Comparison of ENCODE assay signal across 20 cellular contexts in genomic region chr17:38711792-38712571, GRCh38. TPM values are rescaled to one million over a fixed set of nuclear protein-coding genes. Genes with fewer than 3 reads are reported as not detected.
DNase-seq lines count a peak whose midpoint lies in the region; ATAC-seq and TF ChIP-seq lines count a peak whose summit lies in the region.
"Had no signal": no experiment of that assay in that cellular context is flagged by ENCODE, and none has a peak within 500 bp of the region (broad histone marks: within the 10 kb centered on the region; RNA-seq: fewer than 3 reads in every experiment).

No MANE protein-coding gene starts in this region.

- H3K4me1 ChIP-seq in NT2/D1 (ENCODE audit: insufficient read depth, insufficient read length) (peaks cover 39% of the 10 kb centered on the region), heart left ventricle (peaks cover 0 to 48% (median 17%) of the 10 kb centered on the region in 12 donors), skeletal muscle tissue (ENCODE audit: control insufficient read depth in 3 of 3, insufficient read depth in 3 of 3, low read length in 3 of 3) (peaks cover 37 to 61% (median 51%) of the 10 kb centered on the region in 3 donors), ascending aorta (peaks cover 0 to 2% of the 10 kb centered on the region in 2 donors)
- H3K4me1 ChIP-seq: breast epithelium, Caco-2, SJSA1 had no signal

- no peak overlapping the region for H3K4me3 Mint-ChIP-seq in activated CD8-positive, alpha-beta memory T cell treated with anti-CD3 and anti-CD28 coated beads, Interleukin-2, amount 10 ng/mL, durations not matched to agents 7 days and 5 days

- 50 to 64% (median 56%) methylated on average over 16 to 26 of the region's 26 CpGs for WGBS in heart left ventricle, 4 donors

- H3K4me3 ChIP-seq in NT2/D1 (ENCODE audit: insufficient read length, low read depth) (no peak overlapping the region), heart left ventricle (no peak overlapping the region), skeletal muscle tissue (ENCODE audit: low read length in 3 of 3) (no peak overlapping the region), ascending aorta (no peak overlapping the region)
- H3K4me3 ChIP-seq: breast epithelium, SJSA1, skin epidermis, upper lobe of right lung had no signal

- DNase-seq in activated CD8-positive, alpha-beta memory T cell treated with anti-CD3 and anti-CD28 coated beads, Interleukin-2, amount 10 ng/mL, durations not matched to agents 7 days and 5 days, result no peak
- DNase-seq in activated CD8-positive, alpha-beta memory T cell treated with anti-CD3 and anti-CD28 coated beads, Interleukin-2, amount 50 U/mL, for 48 hours, result no peak
- no peak for DNase-seq in NT2/D1 (ENCODE audit: low read depth, low spot score)
- DNase-seq in heart left ventricle, result peak in 1 of 5 donors; percentile 78
- DNase-seq in GM13977 (ENCODE audit: low spot score), result no peak
- no peak for DNase-seq in ascending aorta (ENCODE audit: low spot score in 2 of 2)
- DNase-seq: hippocampal formation; Karpas-422; kidney glomerular epithelial cell; NCI-H1436; NCI-H446; stimulated activated naive CD4-positive, alpha-beta T cell treated with Interleukin-2 at 50 U/mL for 16 hours; T1000; upper lobe of right lung had no signal

- H3K36me3 Mint-ChIP-seq in activated CD8-positive, alpha-beta memory T cell treated with anti-CD3 and anti-CD28 coated beads, Interleukin-2, amount 10 ng/mL, durations not matched to agents 7 days and 5 days, result peaks cover 45% of the 10 kb centered on the region

- H3K27ac ChIP-seq in heart left ventricle, result peak overlapping the region in 2 of 12 donors; percentile 55 to 64
- peak overlapping the region; percentile 38 for H3K27ac ChIP-seq in skeletal muscle tissue (ENCODE audit: low read depth, low read length)
- H3K27ac ChIP-seq in ascending aorta, result no peak overlapping the region
- H3K27ac ChIP-seq: breast epithelium, SJSA1, skin epidermis, upper lobe of right lung had no signal

- ATAC-seq in activated CD8-positive, alpha-beta memory T cell treated with anti-CD3 and anti-CD28 coated beads, Interleukin-2, amount 10 ng/mL, durations not matched to agents 7 days and 5 days, result no peak
- ATAC-seq in heart left ventricle (peak; percentile 43 to 78 (median 54)), GM18861 (IDR thresholded peaks at IDR 0.05; ENCODE audit: unreplicated experiment) (no peak)

- intact Hi-C loops in heart left ventricle (cut with DNase I) (no loop called here), ascending aorta (cut with DNase I) (no loop called here)

- peaks cover 23% of the 10 kb centered on the region for H3K36me3 ChIP-seq in NT2/D1 (ENCODE audit: insufficient read depth, insufficient read length, low read length)
- H3K36me3 ChIP-seq in heart left ventricle, result peaks cover 0 to 97% (median 86%) of the 10 kb centered on the region in 9 donors
- peaks cover 68 to 69% (median 68%) of the 10 kb centered on the region in 3 donors for H3K36me3 ChIP-seq in skeletal muscle tissue (ENCODE audit: control insufficient read depth in 3 of 3, insufficient read depth in 3 of 3, low read length in 3 of 3)
- peaks cover 60 to 81% of the 10 kb centered on the region in 2 donors for H3K36me3 ChIP-seq in ascending aorta

- CTCF ChIA-PET in activated CD8-positive, alpha-beta memory T cell treated with anti-CD3 and anti-CD28 coated beads, Interleukin-2, amount 10 ng/mL, durations not matched to agents 7 days and 5 days (lab: Charles Lee), result no interaction called here

- H3K9me3 ChIP-seq in NT2/D1 (ENCODE audit: insufficient read depth, low read length) (no peaks in the 10 kb centered on the region), heart left ventricle (no peaks in the 10 kb centered on the region), skeletal muscle tissue (ENCODE audit: control insufficient read depth in 3 of 3, low read length in 3 of 3) (no peaks in the 10 kb centered on the region), ascending aorta (no peaks in the 10 kb centered on the region)
- H3K9me3 ChIP-seq: breast epithelium, Caco-2, SJSA1, upper lobe of right lung had no signal

- peak overlapping the region; percentile 54 for H3K27ac Mint-ChIP-seq in activated CD8-positive, alpha-beta memory T cell treated with anti-CD3 and anti-CD28 coated beads, Interleukin-2, amount 10 ng/mL, durations not matched to agents 7 days and 5 days

- in situ Hi-C loops in GM13977 (cut with MboI; ENCODE audit: low pct_unique_long_range_greater_than_20kb, low sequenced_read_pairs, unreplicated experiment), result no loop called here

- no peaks in the 10 kb centered on the region for H3K9me3 Mint-ChIP-seq in activated CD8-positive, alpha-beta memory T cell treated with anti-CD3 and anti-CD28 coated beads, Interleukin-2, amount 10 ng/mL, durations not matched to agents 7 days and 5 days (ENCODE audit: low read depth)

- H3K9ac ChIP-seq in NT2/D1 (ENCODE audit: insufficient read length, low read depth), result peak overlapping the region; percentile 29
- H3K9ac ChIP-seq in skeletal muscle tissue (ENCODE audit: low read depth in 1 of 3, low read length in 3 of 3), result peak overlapping the region in 1 of 3 donors; percentile 60

- TF ChIP-seq POLR2A in heart left ventricle (IDR thresholded peaks at IDR 0.05), result no peak

- no peaks in the 10 kb centered on the region for H3K27me3 Mint-ChIP-seq in activated CD8-positive, alpha-beta memory T cell treated with anti-CD3 and anti-CD28 coated beads, Interleukin-2, amount 10 ng/mL, durations not matched to agents 7 days and 5 days

- peaks cover 12% of the 10 kb centered on the region for H3K27me3 ChIP-seq in NT2/D1 (ENCODE audit: insufficient read depth, insufficient read length)
- H3K27me3 ChIP-seq in heart left ventricle, result no peaks in the 10 kb centered on the region
- H3K27me3 ChIP-seq in skeletal muscle tissue (ENCODE audit: control insufficient read depth in 3 of 3, insufficient read depth in 3 of 3, low read length in 3 of 3), result no peaks in the 10 kb centered on the region
- H3K27me3 ChIP-seq in ascending aorta, result no peaks in the 10 kb centered on the region
- H3K27me3 ChIP-seq: breast epithelium, SJSA1, upper lobe of right lung had no signal

- TF ChIP-seq CTCF in heart left ventricle (IDR thresholded peaks at IDR 0.05) (no peak), GM13977 (IDR thresholded peaks at IDR 0.05; ENCODE audit: extremely low read depth, insufficient read depth, missing control alignments) (no peak), ascending aorta (IDR thresholded peaks at IDR 0.05) (no peak)

- H3K4me1 Mint-ChIP-seq in activated CD8-positive, alpha-beta memory T cell treated with anti-CD3 and anti-CD28 coated beads, Interleukin-2, amount 10 ng/mL, durations not matched to agents 7 days and 5 days, result peaks cover 63% of the 10 kb centered on the region

RNA-seq across cellular contexts. Expression of gene MLLT6, which starts 6.9 kb away (rescaled TPM):
- total RNA-seq in activated CD8-positive, alpha-beta memory T cell treated with anti-CD3 and anti-CD28 coated beads, Interleukin-2, amount 10 ng/mL, durations not matched to agents 7 days and 5 days, result 100 to 1,000 TPM; 223 to 247 TPM
- total RNA-seq in heart left ventricle (10 to 100 TPM; 43.6 to 91.3 (median 68.3) TPM), skeletal muscle tissue (16.2 TPM), ascending aorta (100 TPM)
- polyA plus RNA-seq in heart left ventricle, result 10 to 100 TPM; 35.2 to 71.1 TPM

RNA-seq across cellular contexts. Expression of gene CISD3, which starts 18.2 kb away (rescaled TPM):
- 10 to 100 TPM; 51.3 to 54.3 TPM for total RNA-seq in activated CD8-positive, alpha-beta memory T cell treated with anti-CD3 and anti-CD28 coated beads, Interleukin-2, amount 10 ng/mL, durations not matched to agents 7 days and 5 days
- total RNA-seq in heart left ventricle (10 to 100 TPM; 21.2 to 80.3 (median 65.4) TPM), skeletal muscle tissue (3.1 TPM), ascending aorta (27.6 TPM)
- polyA plus RNA-seq in heart left ventricle, result 10 to 100 TPM; 61.4 to 65.1 TPM

RNA-seq across cellular contexts. Expression of gene PCGF2, which starts 36.2 kb away (rescaled TPM):
- total RNA-seq in activated CD8-positive, alpha-beta memory T cell treated with anti-CD3 and anti-CD28 coated beads, Interleukin-2, amount 10 ng/mL, durations not matched to agents 7 days and 5 days, result 1 to 10 TPM; 2.1 to 2.5 TPM
- total RNA-seq in heart left ventricle, result 10 to 100 TPM in 7 of 9 donors, 1 to 10 TPM in 2; 3.8 to 26.3 (median 21.9) TPM
- polyA plus RNA-seq in heart left ventricle, result 10 to 100 TPM; 16.5 to 33.6 TPM
- total RNA-seq in skeletal muscle tissue, result 3.1 TPM
- 64.8 TPM for total RNA-seq in ascending aorta

RNA-seq across cellular contexts. Expression of gene EPOP, which starts 37.2 kb away (rescaled TPM):
- total RNA-seq in activated CD8-positive, alpha-beta memory T cell treated with anti-CD3 and anti-CD28 coated beads, Interleukin-2, amount 10 ng/mL, durations not matched to agents 7 days and 5 days, result 10 to 100 TPM; 10.4 to 20.1 TPM
- 1 to 10 TPM in 4 of 9 donors, under 1 TPM in 5; 0.25 to 1.6 (median 0.94) TPM for total RNA-seq in heart left ventricle
- 1 to 10 TPM in 1 of 2 donors, under 1 TPM in 1; 0.88 to 3.1 TPM for polyA plus RNA-seq in heart left ventricle
- total RNA-seq in skeletal muscle tissue, result 0.52 TPM
- 2.1 TPM for total RNA-seq in ascending aorta

RNA-seq across cellular contexts. Expression of gene PSMB3, which starts 40.6 kb away (rescaled TPM):
- 100 to 1,000 TPM; 246 to 303 TPM for total RNA-seq in activated CD8-positive, alpha-beta memory T cell treated with anti-CD3 and anti-CD28 coated beads, Interleukin-2, amount 10 ng/mL, durations not matched to agents 7 days and 5 days
- total RNA-seq in heart left ventricle (100 to 1,000 TPM; 145 to 305 (median 194) TPM), skeletal muscle tissue (156 TPM), ascending aorta (189 TPM)
- 100 to 1,000 TPM; 298 to 304 TPM for polyA plus RNA-seq in heart left ventricle

Comparison
In these comparisons a context has a peak if more than half of its experiments do, and no peak if none do; other contexts are left out.
1. ATAC-seq: peak in heart left ventricle (4 of 4); none in activated CD8-positive, alpha-beta memory T cell treated with anti-CD3 and anti-CD28 coated beads, Interleukin-2, amount 10 ng/mL, durations not matched to agents 7 days and 5 days (single experiment) and GM18861 (single experiment).